13 cellular contexts compared by ENCODE assay signal in genomic region chr5:147160923-147161663, GRCh38.
DNase-seq lines count a peak whose midpoint lies in the region; ATAC-seq and TF ChIP-seq lines count a peak whose summit lies in the region.
"Had no signal": no experiment of that assay in that cellular context is flagged by ENCODE, and none has a peak within 500 bp of the region (broad histone marks: within the 10 kb centered on the region; RNA-seq: fewer than 3 reads in every experiment).

No MANE protein-coding gene starts in this region.

- H3K36me3 ChIP-seq in brain microvascular endothelial cell (replicated peaks): no peaks in the 10 kb centered on the region

- ATAC-seq in HG03342 (IDR thresholded peaks at IDR 0.05; ENCODE audit: unreplicated experiment): no peak
- ATAC-seq: CD8-positive, alpha-beta T cell; SK-N-SH treated with all-trans-retinoic acid at 6 μM for 48 hours had no signal

- H3K4me3 ChIP-seq in astrocyte of the cerebellum (ENCODE audit: low read depth, low read length) (no peak overlapping the region), brain microvascular endothelial cell (ENCODE audit: low read depth, low read length) (no peak overlapping the region)
- H3K4me3 ChIP-seq: PC-9 had no signal

- DNase-seq in NCI-H446 treated with DMSO at 0.1 percent for 48 hours (lab: John Stamatoyannopoulos, UW) (peak; percentile 92), astrocyte of the cerebellum (ENCODE audit: low read depth) (peak; percentile 20), globus pallidus (ENCODE audit: low spot score) (peak; percentile 26), stromal cell of bone marrow (ENCODE audit: low read depth) (peak; percentile 4), GDM1 (lab: John Stamatoyannopoulos, UW) (no peak), brain microvascular endothelial cell (no peak)
- DNase-seq: CD8-positive, alpha-beta T cell; MM.1S; NCI-H2029 treated with DMSO at 0.1 percent for 48 hours; NCI-H526; PC-9 had no signal

- H3K27me3 ChIP-seq in brain microvascular endothelial cell (replicated peaks): no peaks in the 10 kb centered on the region

- TF ChIP-seq CTCF in astrocyte of the cerebellum (IDR thresholded peaks at IDR 0.05; ENCODE audit: low read depth, low read length, missing control alignments) (no peak), brain microvascular endothelial cell (IDR thresholded peaks at IDR 0.05; ENCODE audit: low read depth, low read length, missing control alignments) (no peak)

- in situ Hi-C loops in astrocyte of the cerebellum (cut with HindIII; ENCODE audit: low sequenced_read_pairs): no loop called here
- in situ Hi-C loops in brain microvascular endothelial cell (cut with HindIII; ENCODE audit: low pct_ligation_motif_present, low sequenced_read_pairs): no loop called here

- H3K27ac ChIP-seq in brain microvascular endothelial cell: no peak overlapping the region
- H3K27ac ChIP-seq: PC-9 had no signal

Comparison
In these comparisons a context has a peak if more than half of its experiments do, and no peak if none do; other contexts are left out.
1. DNase-seq: peak in NCI-H446 treated with DMSO at 0.1 percent for 48 hours (single experiment), astrocyte of the cerebellum (single experiment), globus pallidus (single experiment) and stromal cell of bone marrow (single experiment); none in GDM1 (single experiment) and brain microvascular endothelial cell (single experiment).